ENCODE assay signal across 9 cellular contexts in the genomic region with DNA sequence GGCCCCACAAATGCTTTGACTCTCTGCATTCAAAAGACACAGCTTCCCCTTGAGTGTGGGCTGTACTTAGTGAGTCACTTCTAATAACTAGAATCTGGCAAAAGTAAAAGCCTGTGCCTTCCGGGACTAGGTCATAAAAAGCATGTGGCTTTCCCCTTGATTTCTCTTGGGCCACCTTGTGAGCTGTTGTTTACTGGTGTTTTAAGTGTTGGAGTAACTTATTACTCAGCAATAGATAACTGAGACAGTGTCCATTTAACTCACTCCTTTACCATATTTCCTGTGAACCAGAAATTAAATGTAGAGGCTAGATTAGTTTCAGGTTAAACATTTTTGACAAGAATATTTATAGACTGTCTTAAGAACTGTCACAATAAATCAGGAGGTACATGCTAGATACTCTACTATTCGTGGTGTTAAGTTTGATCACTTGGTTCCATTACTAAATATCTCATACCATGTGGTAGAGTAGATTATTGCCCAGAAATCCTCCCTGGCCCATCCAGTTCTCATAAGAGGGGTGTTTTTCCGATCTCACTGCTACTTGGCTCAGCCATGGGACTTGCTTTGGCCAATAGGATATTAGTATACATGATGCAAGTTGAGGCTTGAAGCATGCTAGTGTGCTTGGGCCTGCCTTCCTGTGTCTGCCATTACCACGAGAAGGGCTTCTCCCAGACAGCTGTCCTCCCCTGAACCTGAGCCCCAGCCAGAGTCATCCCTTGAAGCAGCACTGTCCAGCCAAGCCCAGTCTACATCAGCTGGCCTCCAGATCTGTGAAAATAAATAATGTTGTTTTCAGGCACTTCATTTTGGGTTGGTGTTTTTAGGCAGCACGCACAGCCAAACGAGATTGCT. TPM values are rescaled to one million over a fixed set of nuclear protein-coding genes. Genes with fewer than 3 reads are reported as not detected.
A peak's percentile ranks its signal among the peaks of the same experiment; 100 is the strongest.
DNase-seq lines count a peak whose midpoint lies in the region; ATAC-seq and TF ChIP-seq lines count a peak whose summit lies in the region.
"Had no signal": no experiment of that assay in that cellular context is flagged by ENCODE, and none has a peak within 500 bp of the region (broad histone marks: within the 10 kb centered on the region; RNA-seq: fewer than 3 reads in every experiment).

No MANE protein-coding gene starts in this region.

- CTCF ChIA-PET in WTC11 (lab: Charles Lee), result no interaction called here

- H3K36me3 Mint-ChIP-seq in WTC11 (no peaks in the 10 kb centered on the region), immature natural killer cell (no peaks in the 10 kb centered on the region), progenitor cell of endocrine pancreas (ENCODE audit: insufficient read depth) (no peaks in the 10 kb centered on the region)

- no peak overlapping the region for H3K27ac Mint-ChIP-seq in WTC11
- H3K27ac Mint-ChIP-seq in immature natural killer cell, result peak overlapping the region in 1 of 6 donors; percentile 20
- H3K27ac Mint-ChIP-seq in progenitor cell of endocrine pancreas, result no peak overlapping the region
- H3K27ac Mint-ChIP-seq: activated T-cell treated with anti-CD3 and anti-CD28 coated beads, Interleukin-2, amount 50 U/mL, for 24 hours had no signal

- ATAC-seq in GM18502 (IDR thresholded peaks at IDR 0.05; ENCODE audit: poor library complexity, unreplicated experiment), result peak; percentile 71
- ATAC-seq in GM21390 (IDR thresholded peaks at IDR 0.05; ENCODE audit: unreplicated experiment), result peak; percentile 66
- ATAC-seq in HG03342 (IDR thresholded peaks at IDR 0.05; ENCODE audit: unreplicated experiment), result peak; percentile 57
- ATAC-seq in WTC11, result no peak

- no peak for TF ChIP-seq CTCF in epithelial cell of proximal tubule (conservative IDR thresholded peaks at IDR 0.05; ENCODE audit: low read depth, low read length)
- no peak for TF ChIP-seq CTCF in WTC11 (IDR thresholded peaks at IDR 0.05)
- TF ChIP-seq CTCF in progenitor cell of endocrine pancreas (IDR thresholded peaks at IDR 0.05; ENCODE audit: unreplicated experiment), result no peak

- peak; percentile 91 for DNase-seq in epithelial cell of proximal tubule (ENCODE audit: low read depth)
- DNase-seq in WTC11 (ENCODE audit: low spot score), result no peak
- DNase-seq in immature natural killer cell, result no peak
- no peak for DNase-seq in progenitor cell of endocrine pancreas (ENCODE audit: low spot score, unreplicated experiment)
- no peak for DNase-seq in mesenteric fat pad (ENCODE audit: low spot score)
- DNase-seq: activated T-cell treated with anti-CD3 and anti-CD28 coated beads, Interleukin-2, amount 50 U/mL, for 24 hours had no signal

- no peak overlapping the region for H3K4me3 ChIP-seq in epithelial cell of proximal tubule (ENCODE audit: low read depth, low read length)

- H3K27me3 Mint-ChIP-seq in WTC11 (ENCODE audit: low read depth) (no peaks in the 10 kb centered on the region), immature natural killer cell (ENCODE audit: low read depth in 3 of 3) (peaks cover 2 to 3% (median 2%) of the 10 kb centered on the region in 3 donors), progenitor cell of endocrine pancreas (peaks cover 3% of the 10 kb centered on the region)

- H3K4me3 Mint-ChIP-seq in WTC11 (no peak overlapping the region), immature natural killer cell (no peak overlapping the region), progenitor cell of endocrine pancreas (ENCODE audit: low read depth) (no peak overlapping the region)
- H3K4me3 Mint-ChIP-seq: activated T-cell treated with anti-CD3 and anti-CD28 coated beads, Interleukin-2, amount 50 U/mL, for 24 hours had no signal

- H3K4me1 Mint-ChIP-seq in WTC11 (no peaks in the 10 kb centered on the region), immature natural killer cell (no peaks in the 10 kb centered on the region), progenitor cell of endocrine pancreas (ENCODE audit: low read depth) (no peaks in the 10 kb centered on the region)

- peaks cover 9% of the 10 kb centered on the region; the same call in 1 of the 2 replicates for H3K9me3 Mint-ChIP-seq in WTC11
- H3K9me3 Mint-ChIP-seq in immature natural killer cell, result no peaks in the 10 kb centered on the region
- no peaks in the 10 kb centered on the region for H3K9me3 Mint-ChIP-seq in progenitor cell of endocrine pancreas (ENCODE audit: low read depth)
- H3K9me3 Mint-ChIP-seq: activated T-cell treated with anti-CD3 and anti-CD28 coated beads, Interleukin-2, amount 50 U/mL, for 24 hours had no signal

- POLR2A ChIA-PET in WTC11 (lab: Charles Lee), result no interaction called here

TF ChIP-seq in WTC11, 78 proteins besides CTCF, POLR2A, EP300 and RAD21:
- TF ChIP-seq, protein P1, sequence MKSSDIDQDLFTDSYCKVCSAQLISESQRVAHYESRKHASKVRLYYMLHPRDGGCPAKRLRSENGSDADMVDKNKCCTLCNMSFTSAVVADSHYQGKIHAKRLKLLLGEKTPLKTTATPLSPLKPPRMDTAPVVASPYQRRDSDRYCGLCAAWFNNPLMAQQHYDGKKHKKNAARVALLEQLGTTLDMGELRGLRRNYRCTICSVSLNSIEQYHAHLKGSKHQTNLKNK (CRISPR knock-in tag; IDR thresholded peaks at IDR 0.05), result no peak
- TF ChIP-seq HMGA2 (CRISPR knock-in tag; IDR thresholded peaks at IDR 0.05) (no peak), EMX1 (CRISPR knock-in tag; IDR thresholded peaks at IDR 0.05) (no peak), SMAD3 (CRISPR knock-in tag; IDR thresholded peaks at IDR 0.05; ENCODE audit: borderline replicate concordance) (no peak), GABPB1 (CRISPR knock-in tag; IDR thresholded peaks at IDR 0.05) (no peak), SP1 (CRISPR knock-in tag; conservative IDR thresholded peaks at IDR 0.05) (no peak), ATF1 (CRISPR knock-in tag; IDR thresholded peaks at IDR 0.05) (no peak), FOXP4 (CRISPR knock-in tag; IDR thresholded peaks at IDR 0.05) (no peak), ZNF219 (CRISPR knock-in tag; IDR thresholded peaks at IDR 0.05; ENCODE audit: borderline replicate concordance) (no peak), GRHL2 (CRISPR knock-in tag; IDR thresholded peaks at IDR 0.05; ENCODE audit: insufficient replicate concordance, severe bottlenecking) (no peak), CBFB (CRISPR knock-in tag; IDR thresholded peaks at IDR 0.05; ENCODE audit: low read depth) (no peak)
- TF ChIP-seq, protein P2, sequence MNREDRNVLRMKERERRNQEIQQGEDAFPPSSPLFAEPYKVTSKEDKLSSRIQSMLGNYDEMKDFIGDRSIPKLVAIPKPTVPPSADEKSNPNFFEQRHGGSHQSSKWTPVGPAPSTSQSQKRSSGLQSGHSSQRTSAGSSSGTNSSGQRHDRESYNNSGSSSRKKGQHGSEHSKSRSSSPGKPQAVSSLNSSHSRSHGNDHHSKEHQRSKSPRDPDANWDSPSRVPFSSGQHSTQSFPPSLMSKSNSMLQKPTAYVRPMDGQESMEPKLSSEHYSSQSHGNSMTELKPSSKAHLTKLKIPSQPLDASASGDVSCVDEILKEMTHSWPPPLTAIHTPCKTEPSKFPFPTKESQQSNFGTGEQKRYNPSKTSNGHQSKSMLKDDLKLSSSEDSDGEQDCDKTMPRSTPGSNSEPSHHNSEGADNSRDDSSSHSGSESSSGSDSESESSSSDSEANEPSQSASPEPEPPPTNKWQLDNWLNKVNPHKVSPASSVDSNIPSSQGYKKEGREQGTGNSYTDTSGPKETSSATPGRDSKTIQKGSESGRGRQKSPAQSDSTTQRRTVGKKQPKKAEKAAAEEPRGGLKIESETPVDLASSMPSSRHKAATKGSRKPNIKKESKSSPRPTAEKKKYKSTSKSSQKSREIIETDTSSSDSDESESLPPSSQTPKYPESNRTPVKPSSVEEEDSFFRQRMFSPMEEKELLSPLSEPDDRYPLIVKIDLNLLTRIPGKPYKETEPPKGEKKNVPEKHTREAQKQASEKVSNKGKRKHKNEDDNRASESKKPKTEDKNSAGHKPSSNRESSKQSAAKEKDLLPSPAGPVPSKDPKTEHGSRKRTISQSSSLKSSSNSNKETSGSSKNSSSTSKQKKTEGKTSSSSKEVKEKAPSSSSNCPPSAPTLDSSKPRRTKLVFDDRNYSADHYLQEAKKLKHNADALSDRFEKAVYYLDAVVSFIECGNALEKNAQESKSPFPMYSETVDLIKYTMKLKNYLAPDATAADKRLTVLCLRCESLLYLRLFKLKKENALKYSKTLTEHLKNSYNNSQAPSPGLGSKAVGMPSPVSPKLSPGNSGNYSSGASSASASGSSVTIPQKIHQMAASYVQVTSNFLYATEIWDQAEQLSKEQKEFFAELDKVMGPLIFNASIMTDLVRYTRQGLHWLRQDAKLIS (CRISPR knock-in tag; IDR thresholded peaks at IDR 0.05; ENCODE audit: borderline replicate concordance), result no peak

RNA-seq across cellular contexts. Expression of gene CMBL, which starts 10.4 kb away (rescaled TPM):
- 2.2 and 3.0 TPM in 2 replicates for total RNA-seq in epithelial cell of proximal tubule
- total RNA-seq in WTC11 (2021), result 26.7 to 34.0 TPM (median 27.7 TPM) in 3 replicates
- polyA plus RNA-seq in immature natural killer cell, result under 1 TPM in 2 of 3 donors, not detected in 1; 0.35 to 0.84 TPM
- 10.0 and 13.6 TPM in 2 replicates for total RNA-seq in progenitor cell of endocrine pancreas
- total RNA-seq in mesenteric fat pad, result 17.3 TPM

RNA-seq across cellular contexts. Expression of gene MARCHF6, which starts 35.4 kb away (rescaled TPM):
- total RNA-seq in epithelial cell of proximal tubule (13.7 and 27.0 TPM in 2 replicates), WTC11 (2021) (117 to 122 TPM (median 121 TPM) in 3 replicates), progenitor cell of endocrine pancreas (230 and 239 TPM in 2 replicates), mesenteric fat pad (131 TPM)
- polyA plus RNA-seq in immature natural killer cell, result 10 to 100 TPM; 23.3 to 54.5 (median 52.5) TPM
